ENCODE assay signal across 8 cellular contexts in the genomic region with DNA sequence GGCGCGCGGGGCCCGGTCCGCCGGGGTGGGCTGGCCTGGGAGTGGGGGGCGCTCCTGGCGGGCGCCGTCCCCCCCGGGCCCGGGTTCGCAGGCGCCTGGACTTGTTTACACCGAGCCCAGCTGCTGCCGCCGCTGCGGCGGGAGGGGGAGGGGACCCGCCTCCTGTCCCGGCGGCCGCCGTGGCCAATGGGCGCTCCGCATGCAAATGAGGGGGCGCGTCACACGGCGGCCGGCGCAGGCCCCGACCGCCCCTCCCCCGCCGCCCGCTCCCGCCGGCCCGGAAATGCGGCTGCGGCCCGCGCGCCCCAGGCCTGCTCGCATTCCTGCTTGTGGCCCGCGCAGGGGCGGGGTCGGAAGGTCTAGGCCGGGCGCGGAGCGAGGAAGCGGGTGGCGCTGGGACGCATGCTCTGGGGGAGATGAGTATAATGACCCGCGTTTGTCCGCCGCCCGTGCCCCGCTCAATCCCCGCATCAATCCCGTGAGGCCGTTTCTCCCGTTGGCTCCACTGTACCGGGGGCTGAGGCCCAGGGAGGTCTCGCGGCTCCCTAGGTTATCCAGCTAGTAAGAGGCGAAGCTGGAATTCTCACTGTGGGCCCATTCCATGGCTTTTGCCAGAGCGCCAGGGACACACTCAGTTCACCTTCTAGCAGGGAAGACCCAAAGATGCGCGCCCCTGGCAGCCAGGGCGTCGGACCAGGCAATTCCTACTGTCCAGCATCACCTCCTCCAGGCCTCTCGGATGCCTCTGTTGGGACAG. TPM values are rescaled to one million over a fixed set of nuclear protein-coding genes. Genes with fewer than 3 reads are reported as not detected.
A peak's percentile ranks its signal among the peaks of the same experiment; 100 is the strongest.
DNase-seq lines count a peak whose midpoint lies in the region; ATAC-seq lines count a peak whose summit lies in the region.

Gene YPEL3, minus strand, starts transcription at position 109 of the 757 bp plus-strand sequence. CDS start 731 bp downstream, outside the sequence.

- peaks cover 23% of the 10 kb centered on the region for H3K36me3 Mint-ChIP-seq in activated CD4-positive, alpha-beta T cell treated with anti-CD3 and anti-CD28 coated beads for 36 hours (ENCODE audit: low read depth)

- no peaks in the 10 kb centered on the region for H3K27me3 Mint-ChIP-seq in activated CD4-positive, alpha-beta T cell treated with anti-CD3 and anti-CD28 coated beads for 36 hours

- H3K36me3 ChIP-seq in ES-I3 (ENCODE audit: insufficient read depth, low read length) = no peaks in the 10 kb centered on the region

- CTCF ChIA-PET in activated CD4-positive, alpha-beta T cell treated with anti-CD3 and anti-CD28 coated beads for 36 hours (lab: Charles Lee) = interaction anchor here (0.8 kb wide), 1 partner anchor 30 kb away, joined by 3 read pairs; no protein-coding TSS in a partner anchor

- ATAC-seq in HG02759 (IDR thresholded peaks at IDR 0.05; ENCODE audit: unreplicated experiment) = peak; percentile 65
- ATAC-seq in activated CD4-positive, alpha-beta T cell treated with anti-CD3 and anti-CD28 coated beads for 36 hours = peak; percentile 42
- no peak for ATAC-seq in GM21526 (IDR thresholded peaks at IDR 0.05; ENCODE audit: low FRiP score, unreplicated experiment)

- H3K4me3 Mint-ChIP-seq in activated CD4-positive, alpha-beta T cell treated with anti-CD3 and anti-CD28 coated beads for 36 hours = peak within 1 kb of the TSS; percentile 79

- peaks cover 33% of the 10 kb centered on the region for H3K4me1 Mint-ChIP-seq in activated CD4-positive, alpha-beta T cell treated with anti-CD3 and anti-CD28 coated beads for 36 hours

- intact Hi-C loops in activated CD4-positive, alpha-beta T cell treated with anti-CD3 and anti-CD28 coated beads for 36 hours (cut with DNase I, micrococcal nuclease) = loop anchor here in 1 of 2 experiments (1.0 to 10.0 kb wide), 7 partner anchors 20 to 1271 kb away; partner anchors contain the start of genes ALDOA, ATXN2L, CORO1A and MAPK3

- H3K9me3 ChIP-seq in ES-I3 (ENCODE audit: control insufficient read depth, insufficient read depth, low read length) = peaks cover 19% of the 10 kb centered on the region

- H3K4me1 ChIP-seq in ES-I3 (ENCODE audit: insufficient read depth, low read length) = no peaks in the 10 kb centered on the region

- POLR2A ChIA-PET in activated CD4-positive, alpha-beta T cell treated with anti-CD3 and anti-CD28 coated beads for 36 hours (lab: Charles Lee) = interaction anchor here (1.4 kb wide), 1 partner anchor 31 kb away, joined by 3 read pairs; the partner anchor contains the start of gene ALDOA

- peak within 1 kb of the TSS; percentile 52 for H3K9ac ChIP-seq in ES-I3 (ENCODE audit: low read depth, low read length)

- DNase-seq in NCI-H2227 (lab: John Stamatoyannopoulos, UW; ENCODE audit: unreplicated experiment) = peak; percentile 93
- peak; percentile 94 for DNase-seq in activated CD4-positive, alpha-beta T cell treated with anti-CD3 and anti-CD28 coated beads for 36 hours
- peak; percentile 74 for DNase-seq in cerebellar cortex (ENCODE audit: low spot score)
- DNase-seq in islet precursor cell = peak; percentile 97
- DNase-seq in stimulated activated CD4-positive, alpha-beta T cell treated with anti-CD3 and anti-CD28 coated beads, Interleukin-12 subunit alpha, Interleukin-12 subunit beta, amount 100 ng/mL, for 24 hours (ENCODE audit: low read depth in 2 of 2) = peak; percentile 67 to 85

- H3K9me3 Mint-ChIP-seq in activated CD4-positive, alpha-beta T cell treated with anti-CD3 and anti-CD28 coated beads for 36 hours (ENCODE audit: low read depth) = peaks cover 14% of the 10 kb centered on the region

- H3K27ac Mint-ChIP-seq in activated CD4-positive, alpha-beta T cell treated with anti-CD3 and anti-CD28 coated beads for 36 hours = peak within 1 kb of the TSS; percentile 88

RNA-seq across cellular contexts. Expression of gene YPEL3, which starts in this region (rescaled TPM):
- total RNA-seq in activated CD4-positive, alpha-beta T cell treated with anti-CD3 and anti-CD28 coated beads for 36 hours = 10 to 100 TPM; 17.4 to 19.1 TPM
